In the genomic region with DNA sequence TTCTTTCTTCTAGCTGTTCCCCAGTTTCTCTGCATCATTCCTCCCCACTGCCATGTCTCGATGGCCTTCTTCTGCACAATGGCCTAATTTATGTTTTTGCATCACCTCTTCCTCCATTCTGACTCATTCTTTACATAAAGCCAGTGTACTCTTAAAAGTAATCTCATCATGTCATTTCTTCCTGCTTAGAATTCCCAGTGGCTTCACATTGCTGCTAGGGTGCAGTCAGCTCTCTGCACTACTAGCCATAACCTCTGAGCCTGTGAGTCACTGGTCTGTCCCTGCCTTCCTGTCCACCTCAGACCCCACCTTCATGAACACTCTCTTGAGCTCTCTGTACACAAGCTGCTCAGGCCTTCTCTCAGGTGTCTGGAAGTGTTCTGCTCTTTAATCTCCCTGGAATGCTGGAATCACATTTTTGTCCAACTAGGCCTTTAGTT, we compare ENCODE assay signal across 1 cellular context.
TF ChIP-seq lines count a peak whose summit lies in the region.

No MANE protein-coding gene starts in this region.

TF ChIP-seq in K562, 482 proteins besides CTCF, POLR2A, EP300 and RAD21 (continued from another document and continues in another):
- TF ChIP-seq, protein P1, sequence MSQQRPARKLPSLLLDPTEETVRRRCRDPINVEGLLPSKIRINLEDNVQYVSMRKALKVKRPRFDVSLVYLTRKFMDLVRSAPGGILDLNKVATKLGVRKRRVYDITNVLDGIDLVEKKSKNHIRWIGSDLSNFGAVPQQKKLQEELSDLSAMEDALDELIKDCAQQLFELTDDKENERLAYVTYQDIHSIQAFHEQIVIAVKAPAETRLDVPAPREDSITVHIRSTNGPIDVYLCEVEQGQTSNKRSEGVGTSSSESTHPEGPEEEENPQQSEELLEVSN (IDR thresholded peaks at IDR 0.05; ENCODE audit: borderline replicate concordance in 1 of 2, extremely low read depth in 1 of 2, insufficient read depth in 1 of 2, insufficient read length in 1 of 2, low read depth in 1 of 2, low read length in 1 of 2, poor library complexity in 1 of 2, severe bottlenecking in 1 of 2), result no peak
- no peak for TF ChIP-seq TBP (optimal IDR thresholded peaks at IDR 0.05; ENCODE audit: low read depth, low read length)
- no peak for TF ChIP-seq HMG20A (CRISPR knock-in tag; conservative IDR thresholded peaks at IDR 0.05)
- TF ChIP-seq, protein P2, sequence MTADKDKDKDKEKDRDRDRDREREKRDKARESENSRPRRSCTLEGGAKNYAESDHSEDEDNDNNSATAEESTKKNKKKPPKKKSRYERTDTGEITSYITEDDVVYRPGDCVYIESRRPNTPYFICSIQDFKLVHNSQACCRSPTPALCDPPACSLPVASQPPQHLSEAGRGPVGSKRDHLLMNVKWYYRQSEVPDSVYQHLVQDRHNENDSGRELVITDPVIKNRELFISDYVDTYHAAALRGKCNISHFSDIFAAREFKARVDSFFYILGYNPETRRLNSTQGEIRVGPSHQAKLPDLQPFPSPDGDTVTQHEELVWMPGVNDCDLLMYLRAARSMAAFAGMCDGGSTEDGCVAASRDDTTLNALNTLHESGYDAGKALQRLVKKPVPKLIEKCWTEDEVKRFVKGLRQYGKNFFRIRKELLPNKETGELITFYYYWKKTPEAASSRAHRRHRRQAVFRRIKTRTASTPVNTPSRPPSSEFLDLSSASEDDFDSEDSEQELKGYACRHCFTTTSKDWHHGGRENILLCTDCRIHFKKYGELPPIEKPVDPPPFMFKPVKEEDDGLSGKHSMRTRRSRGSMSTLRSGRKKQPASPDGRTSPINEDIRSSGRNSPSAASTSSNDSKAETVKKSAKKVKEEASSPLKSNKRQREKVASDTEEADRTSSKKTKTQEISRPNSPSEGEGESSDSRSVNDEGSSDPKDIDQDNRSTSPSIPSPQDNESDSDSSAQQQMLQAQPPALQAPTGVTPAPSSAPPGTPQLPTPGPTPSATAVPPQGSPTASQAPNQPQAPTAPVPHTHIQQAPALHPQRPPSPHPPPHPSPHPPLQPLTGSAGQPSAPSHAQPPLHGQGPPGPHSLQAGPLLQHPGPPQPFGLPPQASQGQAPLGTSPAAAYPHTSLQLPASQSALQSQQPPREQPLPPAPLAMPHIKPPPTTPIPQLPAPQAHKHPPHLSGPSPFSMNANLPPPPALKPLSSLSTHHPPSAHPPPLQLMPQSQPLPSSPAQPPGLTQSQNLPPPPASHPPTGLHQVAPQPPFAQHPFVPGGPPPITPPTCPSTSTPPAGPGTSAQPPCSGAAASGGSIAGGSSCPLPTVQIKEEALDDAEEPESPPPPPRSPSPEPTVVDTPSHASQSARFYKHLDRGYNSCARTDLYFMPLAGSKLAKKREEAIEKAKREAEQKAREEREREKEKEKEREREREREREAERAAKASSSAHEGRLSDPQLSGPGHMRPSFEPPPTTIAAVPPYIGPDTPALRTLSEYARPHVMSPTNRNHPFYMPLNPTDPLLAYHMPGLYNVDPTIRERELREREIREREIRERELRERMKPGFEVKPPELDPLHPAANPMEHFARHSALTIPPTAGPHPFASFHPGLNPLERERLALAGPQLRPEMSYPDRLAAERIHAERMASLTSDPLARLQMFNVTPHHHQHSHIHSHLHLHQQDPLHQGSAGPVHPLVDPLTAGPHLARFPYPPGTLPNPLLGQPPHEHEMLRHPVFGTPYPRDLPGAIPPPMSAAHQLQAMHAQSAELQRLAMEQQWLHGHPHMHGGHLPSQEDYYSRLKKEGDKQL (CRISPR knock-in tag; IDR thresholded peaks at IDR 0.05; ENCODE audit: borderline replicate concordance), result no peak
- no peak for TF ChIP-seq MECOM (CRISPR knock-in tag; IDR thresholded peaks at IDR 0.05)
- TF ChIP-seq, protein P3, sequence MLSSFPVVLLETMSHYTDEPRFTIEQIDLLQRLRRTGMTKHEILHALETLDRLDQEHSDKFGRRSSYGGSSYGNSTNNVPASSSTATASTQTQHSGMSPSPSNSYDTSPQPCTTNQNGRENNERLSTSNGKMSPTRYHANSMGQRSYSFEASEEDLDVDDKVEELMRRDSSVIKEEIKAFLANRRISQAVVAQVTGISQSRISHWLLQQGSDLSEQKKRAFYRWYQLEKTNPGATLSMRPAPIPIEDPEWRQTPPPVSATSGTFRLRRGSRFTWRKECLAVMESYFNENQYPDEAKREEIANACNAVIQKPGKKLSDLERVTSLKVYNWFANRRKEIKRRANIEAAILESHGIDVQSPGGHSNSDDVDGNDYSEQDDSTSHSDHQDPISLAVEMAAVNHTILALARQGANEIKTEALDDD (IDR thresholded peaks at IDR 0.05), result peak; percentile 37; the same call in 1 of the 2 replicates
- no peak for TF ChIP-seq MXD1 (CRISPR knock-in tag; IDR thresholded peaks at IDR 0.05; ENCODE audit: borderline replicate concordance, poor library complexity, severe bottlenecking)
- no peak for TF ChIP-seq ZC3H4 (CRISPR knock-in tag; IDR thresholded peaks at IDR 0.05; ENCODE audit: borderline replicate concordance)
- no peak for TF ChIP-seq SRSF1 (IDR thresholded peaks at IDR 0.05; ENCODE audit: low read depth, low read length)
- TF ChIP-seq COPS2 (conservative IDR thresholded peaks at IDR 0.05), result no peak
- TF ChIP-seq KDM5B (IDR thresholded peaks at IDR 0.05; ENCODE audit: insufficient replicate concordance, low read depth, low read length), result no peak
- TF ChIP-seq, protein P4, sequence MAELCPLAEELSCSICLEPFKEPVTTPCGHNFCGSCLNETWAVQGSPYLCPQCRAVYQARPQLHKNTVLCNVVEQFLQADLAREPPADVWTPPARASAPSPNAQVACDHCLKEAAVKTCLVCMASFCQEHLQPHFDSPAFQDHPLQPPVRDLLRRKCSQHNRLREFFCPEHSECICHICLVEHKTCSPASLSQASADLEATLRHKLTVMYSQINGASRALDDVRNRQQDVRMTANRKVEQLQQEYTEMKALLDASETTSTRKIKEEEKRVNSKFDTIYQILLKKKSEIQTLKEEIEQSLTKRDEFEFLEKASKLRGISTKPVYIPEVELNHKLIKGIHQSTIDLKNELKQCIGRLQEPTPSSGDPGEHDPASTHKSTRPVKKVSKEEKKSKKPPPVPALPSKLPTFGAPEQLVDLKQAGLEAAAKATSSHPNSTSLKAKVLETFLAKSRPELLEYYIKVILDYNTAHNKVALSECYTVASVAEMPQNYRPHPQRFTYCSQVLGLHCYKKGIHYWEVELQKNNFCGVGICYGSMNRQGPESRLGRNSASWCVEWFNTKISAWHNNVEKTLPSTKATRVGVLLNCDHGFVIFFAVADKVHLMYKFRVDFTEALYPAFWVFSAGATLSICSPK (IDR thresholded peaks at IDR 0.05; ENCODE audit: borderline replicate concordance), result no peak
- no peak for TF ChIP-seq ZNF316 (IDR thresholded peaks at IDR 0.05)
- no peak for TF ChIP-seq KLF1 (tag; IDR thresholded peaks at IDR 0.05)
- TF ChIP-seq NR4A1 (CRISPR knock-in tag; IDR thresholded peaks at IDR 0.05), result no peak
- no peak for TF ChIP-seq NR4A1 (tag; IDR thresholded peaks at IDR 0.05)
- no peak for TF ChIP-seq EZH2 (IDR thresholded peaks at IDR 0.05; ENCODE audit: borderline replicate concordance, low read depth, low read length)
- TF ChIP-seq ZBTB34 (CRISPR knock-in tag; IDR thresholded peaks at IDR 0.05), result no peak
- TF ChIP-seq CBX8 (IDR thresholded peaks at IDR 0.05; ENCODE audit: borderline replicate concordance, extremely low read depth, low read depth, low read length, poor library complexity, severe bottlenecking), result no peak
- TF ChIP-seq, protein P5, sequence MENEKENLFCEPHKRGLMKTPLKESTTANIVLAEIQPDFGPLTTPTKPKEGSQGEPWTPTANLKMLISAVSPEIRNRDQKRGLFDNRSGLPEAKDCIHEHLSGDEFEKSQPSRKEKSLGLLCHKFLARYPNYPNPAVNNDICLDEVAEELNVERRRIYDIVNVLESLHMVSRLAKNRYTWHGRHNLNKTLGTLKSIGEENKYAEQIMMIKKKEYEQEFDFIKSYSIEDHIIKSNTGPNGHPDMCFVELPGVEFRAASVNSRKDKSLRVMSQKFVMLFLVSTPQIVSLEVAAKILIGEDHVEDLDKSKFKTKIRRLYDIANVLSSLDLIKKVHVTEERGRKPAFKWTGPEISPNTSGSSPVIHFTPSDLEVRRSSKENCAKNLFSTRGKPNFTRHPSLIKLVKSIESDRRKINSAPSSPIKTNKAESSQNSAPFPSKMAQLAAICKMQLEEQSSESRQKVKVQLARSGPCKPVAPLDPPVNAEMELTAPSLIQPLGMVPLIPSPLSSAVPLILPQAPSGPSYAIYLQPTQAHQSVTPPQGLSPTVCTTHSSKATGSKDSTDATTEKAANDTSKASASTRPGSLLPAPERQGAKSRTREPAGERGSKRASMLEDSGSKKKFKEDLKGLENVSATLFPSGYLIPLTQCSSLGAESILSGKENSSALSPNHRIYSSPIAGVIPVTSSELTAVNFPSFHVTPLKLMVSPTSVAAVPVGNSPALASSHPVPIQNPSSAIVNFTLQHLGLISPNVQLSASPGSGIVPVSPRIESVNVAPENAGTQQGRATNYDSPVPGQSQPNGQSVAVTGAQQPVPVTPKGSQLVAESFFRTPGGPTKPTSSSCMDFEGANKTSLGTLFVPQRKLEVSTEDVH (IDR thresholded peaks at IDR 0.05; ENCODE audit: low read depth, partially characterized antibody), result no peak
- no peak for TF ChIP-seq ATF4 (CRISPR knock-in tag; IDR thresholded peaks at IDR 0.05)
- TF ChIP-seq SMAD1 (IDR thresholded peaks at IDR 0.05; ENCODE audit: low read depth, low read length, partially characterized antibody), result no peak
- no peak for TF ChIP-seq POLR2B (IDR thresholded peaks at IDR 0.05; ENCODE audit: low read depth, partially characterized antibody)
- TF ChIP-seq HDAC8 (tag; IDR thresholded peaks at IDR 0.05), result no peak
- TF ChIP-seq ZBTB1 (CRISPR knock-in tag; IDR thresholded peaks at IDR 0.05; ENCODE audit: borderline replicate concordance, low read depth), result no peak
- TF ChIP-seq TRIM28 (IDR thresholded peaks at IDR 0.05), result no peak
- TF ChIP-seq ZNF212 (CRISPR knock-in tag; IDR thresholded peaks at IDR 0.05), result no peak
- no peak for TF ChIP-seq ESRRB (CRISPR knock-in tag; IDR thresholded peaks at IDR 0.05; ENCODE audit: borderline replicate concordance)
- peak; percentile 28 to 46; a peak in 1 of 4 replicates for TF ChIP-seq FOXA3 (CRISPR knock-in tag; conservative IDR thresholded peaks at IDR 0.05 in 1 of 2, IDR thresholded peaks at IDR 0.05 in 1 of 2)
- TF ChIP-seq HINFP (tag; conservative IDR thresholded peaks at IDR 0.05; ENCODE audit: low read depth), result no peak
- 0 out of 2 replicates have a peak, but pooled peaks have one; percentile 16 for TF ChIP-seq L3MBTL2 (IDR thresholded peaks at IDR 0.05)
- TF ChIP-seq ZC3H8 (IDR thresholded peaks at IDR 0.05), result no peak
